Comparison of ENCODE assay signal across 1 cellular context in genomic region chr18:69469444-69469919, GRCh38.
TF ChIP-seq lines count a peak whose summit lies in the region.

No MANE protein-coding gene starts in this region.

TF ChIP-seq in GM12878, 131 proteins besides CTCF, POLR2A, EP300 and RAD21 (continued from another document):
- no peak for TF ChIP-seq PRDM15 (CRISPR knock-in tag; IDR thresholded peaks at IDR 0.05)
- TF ChIP-seq TCF3 (IDR thresholded peaks at IDR 0.05; ENCODE audit: borderline replicate concordance, insufficient read depth, low read depth, low read length): no peak
- TF ChIP-seq USF1 (IDR thresholded peaks at IDR 0.05; ENCODE audit: borderline replicate concordance, extremely low read length, insufficient read depth, low read depth, low read length): no peak
- no peak for TF ChIP-seq STAT1 (conservative IDR thresholded peaks at IDR 0.05)
- TF ChIP-seq ZZZ3 (IDR thresholded peaks at IDR 0.05; ENCODE audit: control insufficient read depth, insufficient read length, low read depth): no peak
- no peak for TF ChIP-seq IKZF1 (conservative IDR thresholded peaks at IDR 0.05)
- no peak for TF ChIP-seq MEF2B (IDR thresholded peaks at IDR 0.05; ENCODE audit: partially characterized antibody, poor library complexity, severe bottlenecking)
- TF ChIP-seq CHD4 (IDR thresholded peaks at IDR 0.05): no peak
- TF ChIP-seq IKZF2 (IDR thresholded peaks at IDR 0.05): no peak
